1 cellular context compared by ENCODE assay signal in the genomic region with DNA sequence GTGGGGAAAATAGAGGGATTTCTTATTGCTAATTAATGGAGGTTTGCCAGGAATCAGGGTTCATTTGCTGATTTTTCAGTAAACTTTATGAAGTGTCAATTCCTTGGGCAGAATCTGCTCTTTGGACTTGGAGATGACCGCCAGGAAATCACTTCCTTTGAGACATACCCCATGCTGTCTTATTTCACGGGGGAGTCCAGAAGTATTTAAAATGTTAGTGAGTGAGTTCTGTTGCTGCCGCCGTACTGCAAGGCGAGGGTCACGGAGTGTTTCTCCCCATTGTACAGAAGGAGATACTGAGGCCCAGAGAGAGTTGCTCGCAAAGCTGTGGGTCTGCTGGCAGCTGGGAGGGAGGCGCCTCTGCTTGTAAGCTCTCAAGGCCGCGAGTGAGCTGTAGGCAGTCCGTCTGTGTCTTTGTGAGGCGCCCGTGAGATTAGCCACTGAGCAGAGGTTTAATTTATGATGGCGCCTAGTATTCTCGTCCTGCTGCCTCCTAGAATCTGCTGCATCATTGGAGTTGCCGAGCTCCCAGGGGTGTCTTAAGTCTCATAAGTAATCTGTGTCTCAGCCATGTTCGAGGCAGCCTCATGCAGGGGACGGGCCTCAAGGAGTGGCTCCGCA.
TF ChIP-seq lines count a peak whose summit lies in the region.

No MANE protein-coding gene starts in this region.

TF ChIP-seq in HepG2, 621 proteins besides CTCF, POLR2A, EP300 and RAD21 (continued from another document):
- peak; percentile 29; the same call in 1 of the 2 replicates for TF ChIP-seq ZNF687 (CRISPR knock-in tag; IDR thresholded peaks at IDR 0.05)
- TF ChIP-seq GABPB1 (CRISPR knock-in tag; IDR thresholded peaks at IDR 0.05), result 0 out of 2 replicates have a peak, but pooled peaks have one; percentile 6
- peak; percentile 64; the same call in 1 of the 2 replicates for TF ChIP-seq CHD4 (IDR thresholded peaks at IDR 0.05; ENCODE audit: borderline replicate concordance, low read length)
- TF ChIP-seq CREB3 (CRISPR knock-in tag; IDR thresholded peaks at IDR 0.05), result no peak
- no peak for TF ChIP-seq ZNF781 (CRISPR knock-in tag; IDR thresholded peaks at IDR 0.05; ENCODE audit: borderline replicate concordance, not compliant biosample characterization)
- 0 out of 2 replicates have a peak, but pooled peaks have one; percentile 7 for TF ChIP-seq SP5 (CRISPR knock-in tag; IDR thresholded peaks at IDR 0.05; ENCODE audit: borderline replicate concordance, low read depth)
- 0 out of 2 replicates have a peak, but pooled peaks have one; percentile 6 for TF ChIP-seq BRF2 (CRISPR knock-in tag; IDR thresholded peaks at IDR 0.05)
- 0 out of 2 replicates have a peak, but pooled peaks have one; percentile 43 for TF ChIP-seq ZNF317 (CRISPR knock-in tag; IDR thresholded peaks at IDR 0.05)
- TF ChIP-seq ZMYM3 (CRISPR knock-in tag; IDR thresholded peaks at IDR 0.05), result peak; percentile 85
- no peak for TF ChIP-seq FOXP1 (IDR thresholded peaks at IDR 0.05)
- peak; percentile 5; the same call in 1 of the 2 replicates for TF ChIP-seq FOXP1 (CRISPR knock-in tag; IDR thresholded peaks at IDR 0.05)
- TF ChIP-seq, protein P1, sequence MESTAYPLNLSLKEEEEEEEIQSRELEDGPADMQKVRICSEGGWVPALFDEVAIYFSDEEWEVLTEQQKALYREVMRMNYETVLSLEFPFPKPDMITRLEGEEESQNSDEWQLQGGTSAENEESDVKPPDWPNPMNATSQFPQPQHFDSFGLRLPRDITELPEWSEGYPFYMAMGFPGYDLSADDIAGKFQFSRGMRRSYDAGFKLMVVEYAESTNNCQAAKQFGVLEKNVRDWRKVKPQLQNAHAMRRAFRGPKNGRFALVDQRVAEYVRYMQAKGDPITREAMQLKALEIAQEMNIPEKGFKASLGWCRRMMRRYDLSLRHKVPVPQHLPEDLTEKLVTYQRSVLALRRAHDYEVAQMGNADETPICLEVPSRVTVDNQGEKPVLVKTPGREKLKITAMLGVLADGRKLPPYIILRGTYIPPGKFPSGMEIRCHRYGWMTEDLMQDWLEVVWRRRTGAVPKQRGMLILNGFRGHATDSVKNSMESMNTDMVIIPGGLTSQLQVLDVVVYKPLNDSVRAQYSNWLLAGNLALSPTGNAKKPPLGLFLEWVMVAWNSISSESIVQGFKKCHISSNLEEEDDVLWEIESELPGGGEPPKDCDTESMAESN (CRISPR knock-in tag; conservative IDR thresholded peaks at IDR 0.05), result 0 out of 2 replicates have a peak, but pooled peaks have one; percentile 40
- peak; percentile 60; the same call in 1 of the 2 replicates for TF ChIP-seq NCOR1 (IDR thresholded peaks at IDR 0.05; ENCODE audit: borderline replicate concordance, low read length)
- peak; percentile 53 for TF ChIP-seq ASH2L (IDR thresholded peaks at IDR 0.05; ENCODE audit: insufficient read length, low read depth, low read length)
- TF ChIP-seq ZMAT3 (CRISPR knock-in tag; conservative IDR thresholded peaks at IDR 0.05), result 0 out of 2 replicates have a peak, but pooled peaks have one; percentile 8
- no peak for TF ChIP-seq CAMTA2 (CRISPR knock-in tag; IDR thresholded peaks at IDR 0.05; ENCODE audit: borderline replicate concordance)
